Comparison of ENCODE assay signal across 27 cellular contexts in the genomic region with DNA sequence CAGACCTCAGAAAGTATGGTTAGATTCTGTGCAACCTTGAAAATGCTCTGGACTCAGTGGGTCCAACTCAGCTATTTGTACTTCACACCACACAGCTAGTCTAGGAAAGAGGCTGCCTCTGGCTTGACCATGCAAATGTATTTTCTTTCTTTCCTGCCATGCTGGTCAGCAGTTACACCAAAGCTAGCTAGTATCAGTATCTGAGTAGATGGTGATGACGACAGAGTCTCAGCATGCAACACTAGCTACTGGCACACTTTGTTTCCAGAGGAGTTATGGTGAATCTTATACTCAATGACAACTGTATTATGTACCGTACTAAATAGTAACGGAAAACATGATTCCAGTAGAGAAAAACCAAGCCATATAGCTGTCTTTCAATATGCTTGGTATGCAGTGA.
"Had no signal": no experiment of that assay in that cellular context is flagged by ENCODE, and none has a peak within 500 bp of the region (broad histone marks: within the 10 kb centered on the region; RNA-seq: fewer than 3 reads in every experiment).

No MANE protein-coding gene starts in this region.

- H3K9me3 Mint-ChIP-seq: dendritic cell treated with granulocyte-macrophage colony-stimulating factor and Interleukin-4, amounts not matched to agents 40 ng/mL and 50 ng/mL, for 4 days; effector memory CD8-positive, alpha-beta T cell; endodermal cell had no signal

- FAIRE-seq: endometrium, frontal cortex, islet of Langerhans, keratinocyte had no signal

- H3K4me1 Mint-ChIP-seq: naive B cell had no signal

- H3K4me3 ChIP-seq: colonic mucosa, esophagus squamous epithelium, heart right ventricle, left lung, lower lobe of right lung, mucosa of descending colon had no signal

- H3K27ac Mint-ChIP-seq: dendritic cell treated with granulocyte-macrophage colony-stimulating factor and Interleukin-4, amounts not matched to agents 40 ng/mL and 50 ng/mL, for 4 days; effector memory CD8-positive, alpha-beta T cell; endodermal cell; mesothelial cell of epicardium; naive B cell had no signal

- DNase-seq: colonic mucosa; cortex of kidney; effector CD8-positive, alpha-beta T cell; effector memory CD8-positive, alpha-beta T cell; endodermal cell; erythroblast; esophagus squamous epithelium; foreskin keratinocyte; glutamatergic neuron; head of caudate nucleus; heart right ventricle; hippocampal formation; left cardiac atrium; left lung; left ventricle myocardium superior; lower lobe of right lung; mesenchymal stem cell; mucosa of descending colon; naive B cell had no signal

- H3K27me3 Mint-ChIP-seq: dendritic cell treated with granulocyte-macrophage colony-stimulating factor and Interleukin-4, amounts not matched to agents 40 ng/mL and 50 ng/mL, for 4 days; effector memory CD8-positive, alpha-beta T cell; naive B cell had no signal

- H3K4me3 Mint-ChIP-seq: dendritic cell treated with granulocyte-macrophage colony-stimulating factor and Interleukin-4, amounts not matched to agents 40 ng/mL and 50 ng/mL, for 4 days; effector memory CD8-positive, alpha-beta T cell; endodermal cell; mesothelial cell of epicardium; naive B cell had no signal

- H3K9me3 ChIP-seq: colonic mucosa, esophagus squamous epithelium, left lung, lower lobe of right lung, mucosa of descending colon had no signal

- ATAC-seq: effector memory CD8-positive, alpha-beta T cell; esophagus mucosa; foreskin keratinocyte; heart right ventricle; left cardiac atrium; left lung; left ventricle myocardium superior; lower lobe of right lung; mucosa of descending colon had no signal

- H3K27ac ChIP-seq: colonic mucosa, epithelial cell of prostate, esophagus squamous epithelium, foreskin keratinocyte, heart right ventricle, left lung, lower lobe of right lung had no signal

- H3K27me3 ChIP-seq: colonic mucosa, esophagus squamous epithelium, foreskin keratinocyte, heart right ventricle, left lung had no signal

- H3K4me1 ChIP-seq: colonic mucosa, esophagus squamous epithelium, foreskin keratinocyte, left lung, lower lobe of right lung had no signal
